13 cellular contexts compared by ENCODE assay signal in the genomic region with DNA sequence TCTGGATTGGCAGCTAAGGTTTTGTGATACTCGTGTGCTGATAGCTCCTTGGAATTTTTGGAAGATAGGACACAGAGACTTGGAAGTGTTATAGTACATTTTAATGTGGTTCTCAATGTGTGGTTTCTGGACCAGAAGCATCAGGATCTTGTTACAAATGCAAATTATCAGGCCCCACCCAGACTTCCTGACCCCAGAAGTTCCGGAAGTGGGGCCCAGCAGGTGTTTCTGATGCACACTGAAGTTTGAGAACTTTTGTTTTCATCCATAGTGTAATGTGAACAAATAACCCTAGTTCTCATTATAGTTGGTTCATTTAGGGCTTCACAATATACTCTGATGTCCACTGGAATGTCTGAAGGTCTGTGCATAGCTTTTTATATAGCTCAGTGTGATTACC. TPM values are rescaled to one million over a fixed set of nuclear protein-coding genes. Genes with fewer than 3 reads are reported as not detected.
DNase-seq lines count a peak whose midpoint lies in the region; ATAC-seq and TF ChIP-seq lines count a peak whose summit lies in the region.
"Had no signal": no experiment of that assay in that cellular context is flagged by ENCODE, and none has a peak within 500 bp of the region (broad histone marks: within the 10 kb centered on the region; RNA-seq: fewer than 3 reads in every experiment).

No MANE protein-coding gene starts in this region.

- no peaks in the 10 kb centered on the region for H3K36me3 ChIP-seq in CD8-positive, alpha-beta memory T cell (ENCODE audit: insufficient read depth, low read length)
- H3K36me3 ChIP-seq in right lobe of liver, result no peaks in the 10 kb centered on the region

- POLR2A ChIA-PET in CD8-positive, alpha-beta memory T cell (lab: Charles Lee), result no interaction called here

- H3K4me3 ChIP-seq in CD8-positive, alpha-beta memory T cell (ENCODE audit: low read length), result peak overlapping the region; percentile 8
- H3K4me3 ChIP-seq in right lobe of liver, result no peak overlapping the region

- DNase-seq in CD8-positive, alpha-beta memory T cell, result peak in 1 of 5 donors; percentile 23
- peak; percentile 34 for DNase-seq in activated naive CD4-positive, alpha-beta T cell treated with anti-CD3 and anti-CD28 coated beads for 36 hours
- DNase-seq in DMS 273 treated with DMSO at 0.1 percent for 48 hours (lab: John Stamatoyannopoulos, UW), result no peak
- DNase-seq in right lobe of liver, result no peak
- DNase-seq in NCI-H1417 treated with DMSO at 0.1 percent for 48 hours (lab: John Stamatoyannopoulos, UW), result no peak
- DNase-seq: activated CD4-positive, alpha-beta T cell treated with anti-CD3 and anti-CD28 coated beads for 48 hours; Right ventricle myocardium superior had no signal

- peaks cover 0 to 4% (median 0%) of the 10 kb centered on the region in 3 donors for H3K36me3 Mint-ChIP-seq in CD8-positive, alpha-beta memory T cell
- H3K36me3 Mint-ChIP-seq in activated naive CD4-positive, alpha-beta T cell treated with anti-CD3 and anti-CD28 coated beads for 36 hours (ENCODE audit: low read depth), result no peaks in the 10 kb centered on the region
- H3K36me3 Mint-ChIP-seq: CD14-positive monocyte had no signal

- H3K27me3 Mint-ChIP-seq in CD8-positive, alpha-beta memory T cell, result peaks cover 0 to 5% of the 10 kb centered on the region in 2 donors
- H3K27me3 Mint-ChIP-seq in activated naive CD4-positive, alpha-beta T cell treated with anti-CD3 and anti-CD28 coated beads for 36 hours (ENCODE audit: low read depth), result no peaks in the 10 kb centered on the region

- intact Hi-C loops in activated naive CD4-positive, alpha-beta T cell treated with anti-CD3 and anti-CD28 coated beads for 36 hours (cut with micrococcal nuclease), result no loop called here
- intact Hi-C loops in right lobe of liver (cut with DNase I), result no loop called here

- H3K27ac Mint-ChIP-seq in CD8-positive, alpha-beta memory T cell, result peak overlapping the region; percentile 6 to 89 (median 67)
- H3K27ac Mint-ChIP-seq in activated naive CD4-positive, alpha-beta T cell treated with anti-CD3 and anti-CD28 coated beads for 36 hours, result peak overlapping the region; percentile 61

- WGBS in right lobe of liver (ENCODE audit: insufficient coverage, low coverage, low lambda C conversion rate, missing lambda C conversion rate), result 42% methylated on average over 2 of the region's 2 CpGs

- CTCF ChIA-PET in CD8-positive, alpha-beta memory T cell (lab: Charles Lee), result no interaction called here
- CTCF ChIA-PET in activated naive CD4-positive, alpha-beta T cell treated with anti-CD3 and anti-CD28 coated beads for 36 hours (lab: Charles Lee), result interaction anchor here (1.0 to 1.3 kb wide), 2 partner anchors 56 to 67 kb away, joined by 3 to 5 read pairs; no protein-coding TSS in a partner anchor

- no peaks in the 10 kb centered on the region for H3K27me3 ChIP-seq in CD8-positive, alpha-beta memory T cell (ENCODE audit: insufficient read depth, low read length, poor library complexity, severe bottlenecking)
- H3K27me3 ChIP-seq in right lobe of liver, result no peaks in the 10 kb centered on the region

- H3K27ac ChIP-seq in CD8-positive, alpha-beta memory T cell (ENCODE audit: low read depth, low read length), result no peak overlapping the region
- H3K27ac ChIP-seq in right lobe of liver, result no peak overlapping the region

- no peak for TF ChIP-seq POLR2A in right lobe of liver (IDR thresholded peaks at IDR 0.05)

- H3K9me3 ChIP-seq in CD8-positive, alpha-beta memory T cell (ENCODE audit: low read length), result no peaks in the 10 kb centered on the region
- no peaks in the 10 kb centered on the region for H3K9me3 ChIP-seq in right lobe of liver

- peaks cover 5 to 22% (median 20%) of the 10 kb centered on the region in 3 donors for H3K4me1 Mint-ChIP-seq in CD8-positive, alpha-beta memory T cell
- H3K4me1 Mint-ChIP-seq in activated naive CD4-positive, alpha-beta T cell treated with anti-CD3 and anti-CD28 coated beads for 36 hours (ENCODE audit: low read depth), result peaks cover 13% of the 10 kb centered on the region
- H3K4me1 Mint-ChIP-seq: CD14-positive monocyte had no signal

- no peak for TF ChIP-seq CTCF in right lobe of liver (IDR thresholded peaks at IDR 0.05)

- peaks cover 20% of the 10 kb centered on the region for H3K4me1 ChIP-seq in CD8-positive, alpha-beta memory T cell (ENCODE audit: insufficient read depth, low read length)
- no peaks in the 10 kb centered on the region for H3K4me1 ChIP-seq in right lobe of liver

- no peaks in the 10 kb centered on the region for H3K9me3 Mint-ChIP-seq in CD8-positive, alpha-beta memory T cell
- H3K9me3 Mint-ChIP-seq in activated naive CD4-positive, alpha-beta T cell treated with anti-CD3 and anti-CD28 coated beads for 36 hours, result no peaks in the 10 kb centered on the region

- H3K4me3 Mint-ChIP-seq in CD8-positive, alpha-beta memory T cell, result peak overlapping the region in 2 of 7 donors; percentile 24 to 51
- H3K4me3 Mint-ChIP-seq in activated naive CD4-positive, alpha-beta T cell treated with anti-CD3 and anti-CD28 coated beads for 36 hours, result no peak overlapping the region
- H3K4me3 Mint-ChIP-seq: CD14-positive monocyte had no signal

- ATAC-seq in GM19043 (IDR thresholded peaks at IDR 0.05; ENCODE audit: low read depth, unreplicated experiment) (peak; percentile 77), HG03135 (IDR thresholded peaks at IDR 0.05; ENCODE audit: unreplicated experiment) (peak; percentile 70), HG02798 (IDR thresholded peaks at IDR 0.05; ENCODE audit: poor library complexity, unreplicated experiment) (no peak), right lobe of liver (no peak)
- ATAC-seq: HepG2, sciatic nerve had no signal

RNA-seq across cellular contexts. Expression of a gene that starts 49.6 kb away (rescaled TPM):
- total RNA-seq in CD8-positive, alpha-beta memory T cell, result 10 to 100 TPM; 39.1 to 39.6 TPM
- polyA plus RNA-seq in CD8-positive, alpha-beta memory T cell, result 74.3 TPM
- total RNA-seq in activated naive CD4-positive, alpha-beta T cell treated with anti-CD3 and anti-CD28 coated beads for 36 hours, result 10 to 100 TPM; 37.9 to 38.0 TPM
- total RNA-seq in right lobe of liver, result 100 to 1,000 TPM in 5 of 6 experiments, 10 to 100 TPM in 1; 86.3 to 235 (median 183) TPM

RNA-seq across cellular contexts. Expression of a gene that starts 57.6 kb away (rescaled TPM):
- total RNA-seq in CD8-positive, alpha-beta memory T cell, result not detected
- polyA plus RNA-seq in CD8-positive, alpha-beta memory T cell, result not detected
- not detected for total RNA-seq in activated naive CD4-positive, alpha-beta T cell treated with anti-CD3 and anti-CD28 coated beads for 36 hours
- not detected for total RNA-seq in right lobe of liver
- total RNA-seq: HepG2, Right ventricle myocardium superior, sciatic nerve had no signal
- polyA plus RNA-seq: CD14-positive monocyte, HepG2 had no signal

Comparison
In these comparisons a context has a peak if more than half of its experiments do, and no peak if none do; other contexts are left out.
1. ATAC-seq: peak in GM19043 (single experiment) and HG03135 (single experiment); none in HG02798 (single experiment) and right lobe of liver (0 of 4).